ENCODE assay signal across 1 cellular context in the genomic region with DNA sequence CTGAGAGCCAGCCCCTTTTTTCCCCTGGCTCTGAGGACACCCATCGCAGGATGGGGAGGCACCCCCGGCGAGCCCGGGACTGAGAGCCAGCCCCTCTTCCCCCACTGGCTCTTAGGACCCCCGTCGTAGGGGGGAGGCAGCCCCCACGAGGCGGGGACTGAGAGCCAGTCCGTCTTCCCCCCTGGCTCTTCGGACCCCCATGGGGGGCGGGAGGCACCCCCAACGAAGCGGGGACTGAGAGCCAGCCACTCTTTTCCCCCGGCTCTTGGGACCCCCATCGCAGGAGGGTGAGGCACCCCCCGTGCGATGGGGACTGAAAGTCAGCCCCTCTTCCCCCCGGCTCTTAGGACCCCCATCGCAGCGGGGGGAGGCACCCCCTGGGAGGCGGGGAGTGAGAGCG.
TF ChIP-seq lines count a peak whose summit lies in the region.

No MANE protein-coding gene starts in this region.

TF ChIP-seq in HepG2, 621 proteins besides CTCF, POLR2A, EP300 and RAD21 (continues in another document):
- TF ChIP-seq ZFY (CRISPR knock-in tag; IDR thresholded peaks at IDR 0.05), result no peak
- no peak for TF ChIP-seq ZNF441 (CRISPR knock-in tag; IDR thresholded peaks at IDR 0.05; ENCODE audit: borderline replicate concordance)
- no peak for TF ChIP-seq ZNF780A (CRISPR knock-in tag; IDR thresholded peaks at IDR 0.05)
- no peak for TF ChIP-seq THYN1 (CRISPR knock-in tag; IDR thresholded peaks at IDR 0.05; ENCODE audit: borderline replicate concordance, low read depth)
- TF ChIP-seq PCBP1 (IDR thresholded peaks at IDR 0.05; ENCODE audit: borderline replicate concordance, low read depth, low read length), result 0 out of 2 replicates have a peak, but pooled peaks have one; percentile 2
- no peak for TF ChIP-seq PITX1 (CRISPR knock-in tag; IDR thresholded peaks at IDR 0.05)
- no peak for TF ChIP-seq ISL2 (CRISPR knock-in tag; IDR thresholded peaks at IDR 0.05)
- TF ChIP-seq, protein P1, sequence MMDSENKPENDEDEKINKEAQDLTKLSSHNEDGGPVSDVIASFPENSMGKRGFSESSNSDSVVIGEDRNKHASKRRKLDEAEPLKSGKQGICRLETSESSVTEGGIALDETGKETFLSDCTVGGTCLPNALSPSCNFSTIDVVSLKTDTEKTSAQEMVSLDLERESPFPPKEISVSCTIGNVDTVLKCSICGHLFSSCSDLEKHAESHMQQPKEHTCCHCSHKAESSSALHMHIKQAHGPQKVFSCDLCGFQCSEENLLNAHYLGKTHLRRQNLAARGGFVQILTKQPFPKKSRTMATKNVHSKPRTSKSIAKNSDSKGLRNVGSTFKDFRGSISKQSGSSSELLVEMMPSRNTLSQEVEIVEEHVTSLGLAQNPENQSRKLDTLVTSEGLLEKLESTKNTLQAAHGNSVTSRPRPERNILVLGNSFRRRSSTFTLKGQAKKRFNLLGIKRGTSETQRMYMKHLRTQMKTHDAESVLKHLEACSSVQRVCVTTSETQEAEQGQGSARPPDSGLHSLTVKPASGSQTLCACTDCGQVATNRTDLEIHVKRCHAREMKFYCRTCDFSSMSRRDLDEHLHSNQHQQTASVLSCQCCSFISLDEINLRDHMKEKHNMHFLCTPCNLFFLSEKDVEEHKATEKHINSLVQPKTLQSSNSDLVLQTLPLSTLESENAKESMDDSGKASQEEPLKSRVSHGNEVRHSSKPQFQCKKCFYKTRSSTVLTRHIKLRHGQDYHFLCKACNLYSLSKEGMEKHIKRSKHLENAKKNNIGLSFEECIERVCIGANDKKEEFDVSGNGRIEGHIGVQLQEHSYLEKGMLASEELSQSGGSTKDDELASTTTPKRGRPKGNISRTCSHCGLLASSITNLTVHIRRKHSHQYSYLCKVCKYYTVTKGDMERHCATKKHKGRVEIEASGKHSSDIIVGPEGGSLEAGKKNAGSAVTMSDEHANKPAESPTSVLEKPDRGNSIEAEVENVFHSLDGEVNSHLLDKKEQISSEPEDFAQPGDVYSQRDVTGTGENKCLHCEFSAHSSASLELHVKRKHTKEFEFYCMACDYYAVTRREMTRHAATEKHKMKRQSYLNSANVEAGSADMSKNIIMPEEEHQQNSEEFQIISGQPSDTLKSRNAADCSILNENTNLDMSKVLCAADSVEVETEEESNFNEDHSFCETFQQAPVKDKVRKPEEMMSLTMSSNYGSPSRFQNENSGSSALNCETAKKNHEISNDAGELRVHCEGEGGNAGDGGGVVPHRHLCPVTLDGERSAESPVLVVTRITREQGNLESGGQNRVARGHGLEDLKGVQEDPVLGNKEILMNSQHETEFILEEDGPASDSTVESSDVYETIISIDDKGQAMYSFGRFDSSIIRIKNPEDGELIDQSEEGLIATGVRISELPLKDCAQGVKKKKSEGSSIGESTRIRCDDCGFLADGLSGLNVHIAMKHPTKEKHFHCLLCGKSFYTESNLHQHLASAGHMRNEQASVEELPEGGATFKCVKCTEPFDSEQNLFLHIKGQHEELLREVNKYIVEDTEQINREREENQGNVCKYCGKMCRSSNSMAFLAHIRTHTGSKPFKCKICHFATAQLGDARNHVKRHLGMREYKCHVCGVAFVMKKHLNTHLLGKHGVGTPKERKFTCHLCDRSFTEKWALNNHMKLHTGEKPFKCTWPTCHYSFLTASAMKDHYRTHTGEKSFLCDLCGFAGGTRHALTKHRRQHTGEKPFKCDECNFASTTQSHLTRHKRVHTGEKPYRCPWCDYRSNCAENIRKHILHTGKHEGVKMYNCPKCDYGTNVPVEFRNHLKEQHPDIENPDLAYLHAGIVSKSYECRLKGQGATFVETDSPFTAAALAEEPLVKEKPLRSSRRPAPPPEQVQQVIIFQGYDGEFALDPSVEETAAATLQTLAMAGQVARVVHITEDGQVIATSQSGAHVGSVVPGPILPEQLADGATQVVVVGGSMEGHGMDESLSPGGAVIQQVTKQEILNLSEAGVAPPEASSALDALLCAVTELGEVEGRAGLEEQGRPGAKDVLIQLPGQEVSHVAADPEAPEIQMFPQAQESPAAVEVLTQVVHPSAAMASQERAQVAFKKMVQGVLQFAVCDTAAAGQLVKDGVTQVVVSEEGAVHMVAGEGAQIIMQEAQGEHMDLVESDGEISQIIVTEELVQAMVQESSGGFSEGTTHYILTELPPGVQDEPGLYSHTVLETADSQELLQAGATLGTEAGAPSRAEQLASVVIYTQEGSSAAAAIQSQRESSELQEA (CRISPR knock-in tag; IDR thresholded peaks at IDR 0.05; ENCODE audit: not compliant biosample characterization), result no peak
- TF ChIP-seq, protein P2, sequence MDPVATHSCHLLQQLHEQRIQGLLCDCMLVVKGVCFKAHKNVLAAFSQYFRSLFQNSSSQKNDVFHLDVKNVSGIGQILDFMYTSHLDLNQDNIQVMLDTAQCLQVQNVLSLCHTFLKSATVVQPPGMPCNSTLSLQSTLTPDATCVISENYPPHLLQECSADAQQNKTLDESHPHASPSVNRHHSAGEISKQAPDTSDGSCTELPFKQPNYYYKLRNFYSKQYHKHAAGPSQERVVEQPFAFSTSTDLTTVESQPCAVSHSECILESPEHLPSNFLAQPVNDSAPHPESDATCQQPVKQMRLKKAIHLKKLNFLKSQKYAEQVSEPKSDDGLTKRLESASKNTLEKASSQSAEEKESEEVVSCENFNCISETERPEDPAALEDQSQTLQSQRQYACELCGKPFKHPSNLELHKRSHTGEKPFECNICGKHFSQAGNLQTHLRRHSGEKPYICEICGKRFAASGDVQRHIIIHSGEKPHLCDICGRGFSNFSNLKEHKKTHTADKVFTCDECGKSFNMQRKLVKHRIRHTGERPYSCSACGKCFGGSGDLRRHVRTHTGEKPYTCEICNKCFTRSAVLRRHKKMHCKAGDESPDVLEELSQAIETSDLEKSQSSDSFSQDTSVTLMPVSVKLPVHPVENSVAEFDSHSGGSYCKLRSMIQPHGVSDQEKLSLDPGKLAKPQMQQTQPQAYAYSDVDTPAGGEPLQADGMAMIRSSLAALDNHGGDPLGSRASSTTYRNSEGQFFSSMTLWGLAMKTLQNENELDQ (CRISPR knock-in tag; IDR thresholded peaks at IDR 0.05; ENCODE audit: borderline replicate concordance), result no peak
- TF ChIP-seq, protein P3, sequence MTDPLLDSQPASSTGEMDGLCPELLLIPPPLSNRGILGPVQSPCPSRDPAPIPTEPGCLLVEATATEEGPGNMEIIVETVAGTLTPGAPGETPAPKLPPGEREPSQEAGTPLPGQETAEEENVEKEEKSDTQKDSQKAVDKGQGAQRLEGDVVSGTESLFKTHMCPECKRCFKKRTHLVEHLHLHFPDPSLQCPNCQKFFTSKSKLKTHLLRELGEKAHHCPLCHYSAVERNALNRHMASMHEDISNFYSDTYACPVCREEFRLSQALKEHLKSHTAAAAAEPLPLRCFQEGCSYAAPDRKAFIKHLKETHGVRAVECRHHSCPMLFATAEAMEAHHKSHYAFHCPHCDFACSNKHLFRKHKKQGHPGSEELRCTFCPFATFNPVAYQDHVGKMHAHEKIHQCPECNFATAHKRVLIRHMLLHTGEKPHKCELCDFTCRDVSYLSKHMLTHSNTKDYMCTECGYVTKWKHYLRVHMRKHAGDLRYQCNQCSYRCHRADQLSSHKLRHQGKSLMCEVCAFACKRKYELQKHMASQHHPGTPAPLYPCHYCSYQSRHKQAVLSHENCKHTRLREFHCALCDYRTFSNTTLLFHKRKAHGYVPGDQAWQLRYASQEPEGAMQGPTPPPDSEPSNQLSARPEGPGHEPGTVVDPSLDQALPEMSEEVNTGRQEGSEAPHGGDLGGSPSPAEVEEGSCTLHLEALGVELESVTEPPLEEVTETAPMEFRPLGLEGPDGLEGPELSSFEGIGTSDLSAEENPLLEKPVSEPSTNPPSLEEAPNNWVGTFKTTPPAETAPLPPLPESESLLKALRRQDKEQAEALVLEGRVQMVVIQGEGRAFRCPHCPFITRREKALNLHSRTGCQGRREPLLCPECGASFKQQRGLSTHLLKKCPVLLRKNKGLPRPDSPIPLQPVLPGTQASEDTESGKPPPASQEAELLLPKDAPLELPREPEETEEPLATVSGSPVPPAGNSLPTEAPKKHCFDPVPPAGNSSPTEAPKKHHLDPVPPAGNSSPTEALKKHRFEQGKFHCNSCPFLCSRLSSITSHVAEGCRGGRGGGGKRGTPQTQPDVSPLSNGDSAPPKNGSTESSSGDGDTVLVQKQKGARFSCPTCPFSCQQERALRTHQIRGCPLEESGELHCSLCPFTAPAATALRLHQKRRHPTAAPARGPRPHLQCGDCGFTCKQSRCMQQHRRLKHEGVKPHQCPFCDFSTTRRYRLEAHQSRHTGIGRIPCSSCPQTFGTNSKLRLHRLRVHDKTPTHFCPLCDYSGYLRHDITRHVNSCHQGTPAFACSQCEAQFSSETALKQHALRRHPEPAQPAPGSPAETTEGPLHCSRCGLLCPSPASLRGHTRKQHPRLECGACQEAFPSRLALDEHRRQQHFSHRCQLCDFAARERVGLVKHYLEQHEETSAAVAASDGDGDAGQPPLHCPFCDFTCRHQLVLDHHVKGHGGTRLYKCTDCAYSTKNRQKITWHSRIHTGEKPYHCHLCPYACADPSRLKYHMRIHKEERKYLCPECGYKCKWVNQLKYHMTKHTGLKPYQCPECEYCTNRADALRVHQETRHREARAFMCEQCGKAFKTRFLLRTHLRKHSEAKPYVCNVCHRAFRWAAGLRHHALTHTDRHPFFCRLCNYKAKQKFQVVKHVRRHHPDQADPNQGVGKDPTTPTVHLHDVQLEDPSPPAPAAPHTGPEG (CRISPR knock-in tag; IDR thresholded peaks at IDR 0.05), result no peak
- no peak for TF ChIP-seq ZNF589 (CRISPR knock-in tag; conservative IDR thresholded peaks at IDR 0.05)
- TF ChIP-seq, protein P4, sequence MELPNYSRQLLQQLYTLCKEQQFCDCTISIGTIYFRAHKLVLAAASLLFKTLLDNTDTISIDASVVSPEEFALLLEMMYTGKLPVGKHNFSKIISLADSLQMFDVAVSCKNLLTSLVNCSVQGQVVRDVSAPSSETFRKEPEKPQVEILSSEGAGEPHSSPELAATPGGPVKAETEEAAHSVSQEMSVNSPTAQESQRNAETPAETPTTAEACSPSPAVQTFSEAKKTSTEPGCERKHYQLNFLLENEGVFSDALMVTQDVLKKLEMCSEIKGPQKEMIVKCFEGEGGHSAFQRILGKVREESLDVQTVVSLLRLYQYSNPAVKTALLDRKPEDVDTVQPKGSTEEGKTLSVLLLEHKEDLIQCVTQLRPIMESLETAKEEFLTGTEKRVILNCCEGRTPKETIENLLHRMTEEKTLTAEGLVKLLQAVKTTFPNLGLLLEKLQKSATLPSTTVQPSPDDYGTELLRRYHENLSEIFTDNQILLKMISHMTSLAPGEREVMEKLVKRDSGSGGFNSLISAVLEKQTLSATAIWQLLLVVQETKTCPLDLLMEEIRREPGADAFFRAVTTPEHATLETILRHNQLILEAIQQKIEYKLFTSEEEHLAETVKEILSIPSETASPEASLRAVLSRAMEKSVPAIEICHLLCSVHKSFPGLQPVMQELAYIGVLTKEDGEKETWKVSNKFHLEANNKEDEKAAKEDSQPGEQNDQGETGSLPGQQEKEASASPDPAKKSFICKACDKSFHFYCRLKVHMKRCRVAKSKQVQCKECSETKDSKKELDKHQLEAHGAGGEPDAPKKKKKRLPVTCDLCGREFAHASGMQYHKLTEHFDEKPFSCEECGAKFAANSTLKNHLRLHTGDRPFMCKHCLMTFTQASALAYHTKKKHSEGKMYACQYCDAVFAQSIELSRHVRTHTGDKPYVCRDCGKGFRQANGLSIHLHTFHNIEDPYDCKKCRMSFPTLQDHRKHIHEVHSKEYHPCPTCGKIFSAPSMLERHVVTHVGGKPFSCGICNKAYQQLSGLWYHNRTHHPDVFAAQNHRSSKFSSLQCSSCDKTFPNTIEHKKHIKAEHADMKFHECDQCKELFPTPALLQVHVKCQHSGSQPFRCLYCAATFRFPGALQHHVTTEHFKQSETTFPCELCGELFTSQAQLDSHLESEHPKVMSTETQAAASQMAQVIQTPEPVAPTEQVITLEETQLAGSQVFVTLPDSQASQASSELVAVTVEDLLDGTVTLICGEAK (IDR thresholded peaks at IDR 0.05), result no peak
- TF ChIP-seq, protein P4 (CRISPR knock-in tag; IDR thresholded peaks at IDR 0.05), result no peak
- TF ChIP-seq, protein P5, sequence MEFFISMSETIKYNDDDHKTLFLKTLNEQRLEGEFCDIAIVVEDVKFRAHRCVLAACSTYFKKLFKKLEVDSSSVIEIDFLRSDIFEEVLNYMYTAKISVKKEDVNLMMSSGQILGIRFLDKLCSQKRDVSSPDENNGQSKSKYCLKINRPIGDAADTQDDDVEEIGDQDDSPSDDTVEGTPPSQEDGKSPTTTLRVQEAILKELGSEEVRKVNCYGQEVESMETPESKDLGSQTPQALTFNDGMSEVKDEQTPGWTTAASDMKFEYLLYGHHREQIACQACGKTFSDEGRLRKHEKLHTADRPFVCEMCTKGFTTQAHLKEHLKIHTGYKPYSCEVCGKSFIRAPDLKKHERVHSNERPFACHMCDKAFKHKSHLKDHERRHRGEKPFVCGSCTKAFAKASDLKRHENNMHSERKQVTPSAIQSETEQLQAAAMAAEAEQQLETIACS (CRISPR knock-in tag; IDR thresholded peaks at IDR 0.05), result no peak
- TF ChIP-seq, protein P6, sequence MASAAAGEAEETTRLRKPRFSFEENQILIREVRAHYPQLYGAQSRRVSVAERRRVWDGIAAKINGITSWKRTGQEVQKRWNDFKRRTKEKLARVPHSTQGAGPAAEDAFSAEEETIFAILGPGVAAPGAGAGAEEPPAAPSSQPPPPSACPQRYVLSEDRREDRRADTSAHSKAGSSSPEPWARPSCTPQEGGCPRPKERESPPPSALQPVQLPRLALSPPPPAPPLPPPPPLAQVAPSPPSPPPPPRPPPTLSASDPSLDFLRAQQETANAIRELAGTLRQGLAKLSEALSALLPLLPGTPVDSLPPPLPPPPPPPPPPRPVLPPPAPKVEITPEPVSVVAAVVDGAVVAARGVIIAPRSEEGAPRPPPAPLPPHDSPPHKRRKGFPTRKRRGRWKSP (CRISPR knock-in tag; IDR thresholded peaks at IDR 0.05), result no peak
- TF ChIP-seq ELF3 (CRISPR knock-in tag; IDR thresholded peaks at IDR 0.05), result no peak
- TF ChIP-seq, protein P7, sequence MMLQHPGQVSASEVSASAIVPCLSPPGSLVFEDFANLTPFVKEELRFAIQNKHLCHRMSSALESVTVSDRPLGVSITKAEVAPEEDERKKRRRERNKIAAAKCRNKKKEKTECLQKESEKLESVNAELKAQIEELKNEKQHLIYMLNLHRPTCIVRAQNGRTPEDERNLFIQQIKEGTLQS (CRISPR knock-in tag; IDR thresholded peaks at IDR 0.05), result no peak
- TF ChIP-seq TCF7L2 (IDR thresholded peaks at IDR 0.05; ENCODE audit: low read depth, low read length), result no peak
- no peak for TF ChIP-seq ZFP36L1 (CRISPR knock-in tag; IDR thresholded peaks at IDR 0.05)
